In the genomic region with DNA sequence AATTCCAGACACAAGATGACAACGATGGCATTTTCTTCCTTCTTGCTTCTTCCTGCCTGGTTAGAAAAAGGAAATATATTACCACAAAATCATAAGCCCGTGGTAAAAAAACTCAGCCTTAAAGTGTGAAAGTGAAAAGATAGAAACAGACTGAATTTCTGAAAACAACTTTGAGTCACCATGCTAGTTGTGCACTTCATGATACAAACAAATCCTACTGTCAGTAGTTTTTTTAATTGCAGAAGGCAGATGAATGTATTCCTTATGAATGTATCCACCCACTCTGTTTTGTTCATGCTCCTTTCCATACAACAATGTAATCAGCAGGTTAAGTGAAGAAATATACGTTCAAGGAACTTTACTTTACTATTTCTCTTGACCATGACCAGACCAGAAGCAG, we compare ENCODE assay signal across 18 cellular contexts.
"Had no signal": no experiment of that assay in that cellular context is flagged by ENCODE, and none has a peak within 500 bp of the region (broad histone marks: within the 10 kb centered on the region; RNA-seq: fewer than 3 reads in every experiment).

No MANE protein-coding gene starts in this region.

- H3K27me3 ChIP-seq: colonic mucosa, esophagus squamous epithelium, foreskin keratinocyte, sigmoid colon, suprapubic skin, tibial artery, upper lobe of right lung, vagina had no signal

- DNase-seq: colonic mucosa; dermis blood vessel endothelial cell; esophagus squamous epithelium; foreskin keratinocyte; mammary epithelial cell; naive thymus-derived CD4-positive, alpha-beta T cell; nephron progenitor cell; posterior cingulate gyrus; sigmoid colon; stimulated activated CD4-positive, alpha-beta T cell treated with anti-CD3 and anti-CD28 coated beads, Interleukin-4, amount 100 ng/mL, for 1 hour; stimulated activated CD8-positive, alpha-beta memory T cell treated with anti-CD3 and anti-CD28 coated beads, Interleukin-4, amount 100 ng/mL, for 48 hours; stimulated activated naive CD8-positive, alpha-beta T cell treated with anti-CD3 and anti-CD28 coated beads, Interleukin-15, Interleukin-2, amounts not matched to agents 100 U/mL and 50 U/mL, for 24 hours; tibial artery; upper lobe of right lung had no signal

- H3K4me3 Mint-ChIP-seq: naive thymus-derived CD4-positive, alpha-beta T cell; nephron progenitor cell; stimulated activated effector memory CD8-positive, alpha-beta T cell treated with anti-CD3 and anti-CD28 coated beads, Interleukin-12 subunit alpha, Interleukin-12 subunit beta, amount 100 ng/mL, for 72 hours had no signal

- ATAC-seq: foreskin keratinocyte; naive thymus-derived CD4-positive, alpha-beta T cell; stimulated activated effector memory CD8-positive, alpha-beta T cell treated with anti-CD3 and anti-CD28 coated beads, Interleukin-12 subunit alpha, Interleukin-12 subunit beta, amount 100 ng/mL, for 72 hours; stimulated activated naive CD8-positive, alpha-beta T cell treated with anti-CD3 and anti-CD28 coated beads, Interleukin-15, Interleukin-2, amounts not matched to agents 100 U/mL and 50 U/mL, for 24 hours; upper lobe of right lung had no signal

- H3K9me3 ChIP-seq: colonic mucosa, sigmoid colon, upper lobe of right lung, vagina had no signal

- H3K27ac Mint-ChIP-seq: naive thymus-derived CD4-positive, alpha-beta T cell; stimulated activated effector memory CD8-positive, alpha-beta T cell treated with anti-CD3 and anti-CD28 coated beads, Interleukin-12 subunit alpha, Interleukin-12 subunit beta, amount 100 ng/mL, for 72 hours had no signal

- H3K27ac ChIP-seq: colonic mucosa, esophagus squamous epithelium, foreskin keratinocyte, sigmoid colon, skin epidermis, suprapubic skin, tibial artery, upper lobe of right lung, vagina had no signal

- H3K36me3 Mint-ChIP-seq: naive thymus-derived CD4-positive, alpha-beta T cell; stimulated activated effector memory CD8-positive, alpha-beta T cell treated with anti-CD3 and anti-CD28 coated beads, Interleukin-12 subunit alpha, Interleukin-12 subunit beta, amount 100 ng/mL, for 72 hours had no signal

- H3K27me3 Mint-ChIP-seq: naive thymus-derived CD4-positive, alpha-beta T cell had no signal

- H3K4me1 ChIP-seq: colonic mucosa, esophagus squamous epithelium, foreskin keratinocyte, sigmoid colon, suprapubic skin, tibial artery, upper lobe of right lung, vagina had no signal

- H3K4me3 ChIP-seq: colonic mucosa, esophagus squamous epithelium, sigmoid colon, skin epidermis, suprapubic skin, tibial artery, upper lobe of right lung, vagina had no signal

- H3K36me3 ChIP-seq: colonic mucosa, esophagus squamous epithelium, sigmoid colon, suprapubic skin, tibial artery, upper lobe of right lung, vagina had no signal

- H3K4me1 Mint-ChIP-seq: naive thymus-derived CD4-positive, alpha-beta T cell; nephron progenitor cell; stimulated activated effector memory CD8-positive, alpha-beta T cell treated with anti-CD3 and anti-CD28 coated beads, Interleukin-12 subunit alpha, Interleukin-12 subunit beta, amount 100 ng/mL, for 72 hours had no signal
